Comparison of ENCODE assay signal across 11 cellular contexts in the genomic region with DNA sequence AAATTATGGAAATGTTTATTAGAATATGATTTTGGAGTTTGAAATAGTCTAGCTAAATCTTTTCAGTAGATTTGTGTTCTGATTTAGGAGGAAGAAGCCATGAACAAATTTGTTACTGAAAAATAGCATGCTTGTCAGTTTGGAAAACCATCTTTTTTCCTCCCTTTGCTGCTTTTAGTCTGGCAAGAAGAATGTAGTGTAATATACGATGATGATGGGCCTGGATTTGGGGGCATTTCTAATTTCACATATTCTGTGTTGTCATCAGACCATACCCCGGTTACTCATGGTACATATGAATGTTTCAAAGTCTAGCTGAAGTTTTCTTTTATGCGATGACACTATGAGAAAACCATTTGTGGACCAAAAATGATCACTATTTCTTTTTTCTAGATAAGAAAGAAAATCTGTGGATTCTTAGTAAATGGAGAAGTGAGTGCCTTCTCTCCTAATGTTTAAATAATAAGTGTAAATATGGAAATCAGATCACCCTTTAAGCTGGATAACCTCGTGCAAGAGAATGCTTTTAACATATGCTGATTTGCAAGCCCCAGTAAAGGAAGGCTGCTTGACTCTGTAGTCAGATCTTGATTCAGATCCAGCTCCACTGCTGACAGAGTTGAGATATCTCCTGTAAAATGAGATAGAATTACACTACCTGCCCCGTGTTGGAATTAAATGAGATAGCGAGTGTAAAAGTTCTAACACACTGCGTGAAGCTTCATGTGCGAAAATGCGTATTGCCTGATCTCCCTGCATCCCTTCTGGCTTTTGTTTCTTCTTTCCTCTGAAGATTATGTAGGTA. TPM values are rescaled to one million over a fixed set of nuclear protein-coding genes. Genes with fewer than 3 reads are reported as not detected.
A peak's percentile ranks its signal among the peaks of the same experiment; 100 is the strongest.
DNase-seq lines count a peak whose midpoint lies in the region; ATAC-seq and TF ChIP-seq lines count a peak whose summit lies in the region.
"Had no signal": no experiment of that assay in that cellular context is flagged by ENCODE, and none has a peak within 500 bp of the region (broad histone marks: within the 10 kb centered on the region; RNA-seq: fewer than 3 reads in every experiment).

No MANE protein-coding gene starts in this region.

- no peak for TF ChIP-seq POLR2A in NB4 (IDR thresholded peaks at IDR 0.05; ENCODE audit: extremely low read depth, insufficient read length)
- TF ChIP-seq POLR2A in gastrocnemius medialis (IDR thresholded peaks at IDR 0.05), result no peak

- H3K9me3 ChIP-seq in ES-I3 (ENCODE audit: control insufficient read depth, insufficient read depth, low read length), result no peaks in the 10 kb centered on the region
- no peaks in the 10 kb centered on the region for H3K9me3 ChIP-seq in gastrocnemius medialis
- H3K9me3 ChIP-seq in effector memory CD4-positive, alpha-beta T cell (ENCODE audit: control insufficient read depth, low read length), result no peaks in the 10 kb centered on the region

- ATAC-seq in gastrocnemius medialis (no peak), GM18870 (IDR thresholded peaks at IDR 0.05; ENCODE audit: unreplicated experiment) (no peak), GM18907 (IDR thresholded peaks at IDR 0.05; ENCODE audit: unreplicated experiment) (no peak)
- ATAC-seq: activated T-cell treated with anti-CD3 and anti-CD28 coated beads, Interleukin-2, amount 50 U/mL, for 72 hours; naive thymus-derived CD8-positive, alpha-beta T cell had no signal

- H3K4me3 ChIP-seq in NB4 (ENCODE audit: low read depth, low read length) (peak overlapping the region; percentile 92), fibroblast of the aortic adventitia (ENCODE audit: low read depth, low read length) (peak overlapping the region; percentile 96), gastrocnemius medialis (peak overlapping the region in 3 of 4 donors; percentile 12 to 78 (median 78))
- no peak overlapping the region for H3K4me3 ChIP-seq in effector memory CD4-positive, alpha-beta T cell (ENCODE audit: insufficient read depth, low read depth, low read length, poor library complexity, severe bottlenecking)

- H3K27ac ChIP-seq in gastrocnemius medialis, result peak overlapping the region; percentile 98 to 100 (median 98)
- no peak overlapping the region for H3K27ac ChIP-seq in effector memory CD4-positive, alpha-beta T cell (ENCODE audit: insufficient read depth, low read length, poor library complexity, severe bottlenecking)

- in situ Hi-C loops in gastrocnemius medialis (cut with MboI; ENCODE audit: low sequenced_read_pairs in 4 of 4), result loop anchor here in 1 of 4 donors (5.0 kb wide), 1 partner anchor 134 kb away; no protein-coding TSS in a partner anchor

- no peaks in the 10 kb centered on the region for H3K36me3 ChIP-seq in ES-I3 (ENCODE audit: insufficient read depth, low read length)
- no peaks in the 10 kb centered on the region for H3K36me3 ChIP-seq in gastrocnemius medialis
- no peaks in the 10 kb centered on the region for H3K36me3 ChIP-seq in effector memory CD4-positive, alpha-beta T cell (ENCODE audit: control insufficient read depth, insufficient read depth, low read length)

- H3K4me1 ChIP-seq in ES-I3 (ENCODE audit: insufficient read depth, low read length) (peaks cover 15% of the 10 kb centered on the region), gastrocnemius medialis (peaks cover 49 to 51% of the 10 kb centered on the region in 2 donors)
- peaks cover 4% of the 10 kb centered on the region for H3K4me1 ChIP-seq in effector memory CD4-positive, alpha-beta T cell (ENCODE audit: control insufficient read depth, insufficient read depth, low read length, poor library complexity, severe bottlenecking)

- intact Hi-C loops in gastrocnemius medialis (cut with DNase I; ENCODE audit: low total_unique reads), result loop anchor here (5.0 kb wide), 2 partner anchors 111 to 164 kb away; partner anchors contain the start of gene LYSMD4

- no peaks in the 10 kb centered on the region for H3K27me3 ChIP-seq in gastrocnemius medialis
- no peaks in the 10 kb centered on the region for H3K27me3 ChIP-seq in effector memory CD4-positive, alpha-beta T cell (replicated peaks; ENCODE audit: control insufficient read depth, insufficient read depth, low read length, poor library complexity, severe bottlenecking)

- DNase-seq in NB4 (ENCODE audit: low read depth) (no peak), fibroblast of the aortic adventitia (ENCODE audit: low read depth) (peak; percentile 53), gastrocnemius medialis (no peak)
- no peak for DNase-seq in stimulated activated CD4-positive, alpha-beta T cell treated with anti-CD3 and anti-CD28 coated beads, Interleukin-15, amount 100 ng/mL, for 24 hours
- DNase-seq in effector memory CD4-positive, alpha-beta T cell, result no peak
- DNase-seq: activated T-cell treated with anti-CD3 and anti-CD28 coated beads, Interleukin-2, amount 50 U/mL, for 72 hours; naive thymus-derived CD8-positive, alpha-beta T cell; SW 1271 had no signal

- 0 out of 2 replicates have a peak overlapping the region, but pooled peaks have one; percentile 3 for H3K9ac ChIP-seq in ES-I3 (ENCODE audit: low read depth, low read length)

- TF ChIP-seq CTCF in NB4 (IDR thresholded peaks at IDR 0.05; ENCODE audit: low read depth, low read length) (no peak), fibroblast of the aortic adventitia (IDR thresholded peaks at IDR 0.05; ENCODE audit: insufficient read depth, low read length) (no peak), gastrocnemius medialis (IDR thresholded peaks at IDR 0.05 in 4 of 5, conservative IDR thresholded peaks at IDR 0.05 in 1 of 5) (no peak)

RNA-seq across cellular contexts. Expression of gene MEF2A, which starts 3.0 kb away (rescaled TPM):
- 95.1 and 118 TPM in 2 replicates for total RNA-seq in fibroblast of the aortic adventitia (ENCODE audit: low replicate concordance)
- 100 to 1,000 TPM in 2 of 4 donors, 10 to 100 TPM in 2; 66.9 to 128 (median 107) TPM for total RNA-seq in gastrocnemius medialis
